In the genomic region with DNA sequence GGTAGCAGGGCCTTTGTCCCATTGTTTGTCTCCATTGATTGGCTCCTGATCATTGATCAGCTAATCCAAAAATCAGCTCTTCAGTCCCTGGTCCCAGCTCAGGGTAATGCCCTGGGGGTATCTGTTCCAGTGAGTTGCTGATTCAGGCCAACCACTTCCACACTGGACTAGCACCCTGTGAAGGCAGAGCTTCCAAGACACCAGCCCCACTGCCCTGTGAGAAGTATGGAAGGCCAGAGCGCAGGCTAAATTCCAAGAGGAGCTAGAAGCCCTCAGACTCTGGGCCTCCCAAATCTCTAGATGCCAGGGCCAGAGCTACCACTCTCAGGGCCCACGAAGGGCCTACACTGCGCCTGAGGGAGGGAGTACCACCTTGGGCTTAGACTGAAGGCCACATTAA, we compare ENCODE assay signal across 31 cellular contexts. TPM values are rescaled to one million over a fixed set of nuclear protein-coding genes. Genes with fewer than 3 reads are reported as not detected.
"Had no signal": no experiment of that assay in that cellular context is flagged by ENCODE, and none has a peak within 500 bp of the region (broad histone marks: within the 10 kb centered on the region; RNA-seq: fewer than 3 reads in every experiment).

No MANE protein-coding gene starts in this region.

- H3K9me3 Mint-ChIP-seq: natural killer cell had no signal

- H2AFZ ChIP-seq: neural progenitor cell had no signal

- H3K4me1 ChIP-seq: left ventricle myocardium inferior, right atrium auricular region, right lobe of liver, stomach, testis, transverse colon, upper lobe of right lung had no signal

- DNase-seq: hippocampal formation; kidney; left colon; left ventricle myocardium inferior; mesendoderm; naive B cell; natural killer cell; nephron progenitor cell; occipital lobe; ovary; right lobe of liver; stimulated activated CD4-positive, alpha-beta T cell treated with anti-CD3 and anti-CD28 coated beads, Interleukin-1b, Interleukin-23, amount 100 ng/mL, for 48 hours; stimulated activated CD4-positive, alpha-beta T cell treated with anti-CD3 and anti-CD28 coated beads, Interleukin-2, amount 100 ng/mL, for 48 hours; stimulated activated CD4-positive, alpha-beta T cell treated with anti-CD3 and anti-CD28 coated beads, Interleukin-4, amount 100 ng/mL, for 4 hours; stimulated activated naive CD4-positive, alpha-beta T cell treated with Interleukin-2 at 50 U/mL for 16 hours; stomach; testis; transverse colon; upper lobe of right lung had no signal

- H3K4me3 ChIP-seq: left ventricle myocardium inferior, lung, neural progenitor cell, ovary, right atrium auricular region, right lobe of liver, smooth muscle cell, stomach, testis, thyroid gland, transverse colon, upper lobe of right lung had no signal

- H3K27ac ChIP-seq: left ventricle myocardium inferior, neural progenitor cell, neutrophil, ovary, right atrium auricular region, right lobe of liver, stomach, testis, transverse colon, upper lobe of right lung had no signal

- ATAC-seq: natural killer cell, right lobe of liver had no signal

- H3K27ac Mint-ChIP-seq: mesothelial cell of epicardium; natural killer cell; nephron progenitor cell; neural progenitor cell; progenitor cell of endocrine pancreas; stimulated activated memory B cell treated with anti-CD40 and anti-IgM and Interleukin-4, amounts not matched to agents 10 μg/mL and 1 μg/mL and 100 μg/mL, for 72 hours had no signal

- H3K36me3 ChIP-seq: left ventricle myocardium inferior, neural progenitor cell, neutrophil, ovary, right atrium auricular region, right lobe of liver, stomach, thyroid gland, transverse colon, upper lobe of right lung had no signal

- H3K4me1 Mint-ChIP-seq: mesothelial cell of epicardium; naive B cell; natural killer cell; stimulated activated memory B cell treated with anti-CD40 and anti-IgM and Interleukin-4, amounts not matched to agents 10 μg/mL and 1 μg/mL and 100 μg/mL, for 72 hours had no signal

- H3K27me3 ChIP-seq: neural progenitor cell, neutrophil, ovary, right atrium auricular region, right lobe of liver, stomach, testis, thyroid gland, transverse colon, upper lobe of right lung had no signal

- H3K4me3 Mint-ChIP-seq: mesothelial cell of epicardium; naive B cell; natural killer cell; nephron progenitor cell; neural progenitor cell; stimulated activated memory B cell treated with anti-CD40 and anti-IgM and Interleukin-4, amounts not matched to agents 10 μg/mL and 1 μg/mL and 100 μg/mL, for 72 hours had no signal

- H3K36me3 Mint-ChIP-seq: naive B cell; natural killer cell; neural progenitor cell; stimulated activated memory B cell treated with anti-CD40 and anti-IgM and Interleukin-4, amounts not matched to agents 10 μg/mL and 1 μg/mL and 100 μg/mL, for 72 hours had no signal

- H3K4me2 ChIP-seq: neural progenitor cell, smooth muscle cell had no signal

RNA-seq across cellular contexts. Expression of a gene that starts 10.4 kb away (rescaled TPM):
- total RNA-seq: left ventricle myocardium inferior, lower leg skin, mononuclear cell, natural killer cell, ovary, pulmonary artery endothelial cell, right lobe of liver, smooth muscle cell, thyroid gland, upper lobe of right lung had no signal
- polyA plus RNA-seq: smooth muscle cell had no signal

RNA-seq across cellular contexts. Expression of a gene that starts 57.1 kb away (rescaled TPM):
- total RNA-seq: natural killer cell had no signal
